ENCODE assay signal across 11 cellular contexts in the genomic region with DNA sequence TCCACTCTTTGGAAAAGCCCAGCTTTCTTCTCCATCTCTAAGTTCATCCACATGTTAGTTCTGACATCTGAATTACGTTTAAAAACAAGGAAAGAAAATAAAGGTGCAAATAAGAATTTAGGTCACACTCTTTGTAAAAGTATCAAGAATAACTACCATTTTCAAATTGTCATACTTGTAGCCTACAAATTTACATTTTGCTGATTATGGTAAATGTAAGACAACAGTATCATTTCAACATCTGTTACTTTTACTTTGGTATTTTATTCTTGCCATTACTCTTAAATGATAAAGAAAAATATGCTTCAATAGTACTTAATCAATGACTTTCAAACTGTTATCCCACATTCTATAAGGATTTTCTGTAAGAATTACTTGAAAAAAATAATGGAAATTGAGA.
"Had no signal": no experiment of that assay in that cellular context is flagged by ENCODE, and none has a peak within 500 bp of the region (broad histone marks: within the 10 kb centered on the region; RNA-seq: fewer than 3 reads in every experiment).

No MANE protein-coding gene starts in this region.

- DNase-seq: GM23248, GOT3, H7, H9, HCEC 1CT, HFFc6 had no signal

- H3K4me2 ChIP-seq: GM23338 had no signal

- H3K36me3 ChIP-seq: HAP-1 had no signal

- FAIRE-seq: H1, H54 had no signal

- H2AFZ ChIP-seq: GM23248, GM23338 had no signal

- H3K9me3 ChIP-seq: HAP-1 had no signal

- H3K27ac ChIP-seq: GM23248 had no signal

- H3K4me3 ChIP-seq: GM23248, GM23338, HAP-1 had no signal

- H3K9ac ChIP-seq: GM23248 had no signal

- ATAC-seq: GM23338, HCT116 had no signal
